34 cellular contexts compared by ENCODE assay signal in the genomic region with DNA sequence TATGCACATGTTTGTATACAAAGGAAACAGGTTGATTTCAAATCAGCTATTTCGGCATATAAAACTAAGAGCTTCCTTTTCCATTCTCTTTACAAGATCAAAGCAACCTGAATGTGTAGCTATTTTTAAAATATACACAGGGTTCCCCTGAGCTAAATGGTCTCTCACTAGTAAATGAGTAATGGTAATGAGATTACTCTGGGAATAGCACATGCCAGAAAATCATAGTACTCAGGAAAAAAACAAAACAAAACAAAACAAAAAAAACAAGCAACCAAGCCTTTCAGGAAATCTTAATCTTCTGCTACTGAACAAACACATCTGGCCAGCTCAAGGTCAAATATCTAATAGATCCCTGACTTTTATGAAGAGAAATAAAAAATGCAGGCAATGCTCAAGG.
"Had no signal": no experiment of that assay in that cellular context is flagged by ENCODE, and none has a peak within 500 bp of the region (broad histone marks: within the 10 kb centered on the region; RNA-seq: fewer than 3 reads in every experiment).

No MANE protein-coding gene starts in this region.

- H3K4me3 Mint-ChIP-seq: activated B cell treated with CpG ODN at 0.5 μM for 24 hours; activated CD4-positive, alpha-beta memory T cell treated with anti-CD3 and anti-CD28 coated beads for 36 hours; activated CD8-positive, alpha-beta memory T cell treated with anti-CD3 and anti-CD28 coated beads, Interleukin-2, amount 10 ng/mL, durations not matched to agents 7 days and 5 days; activated CD8-positive, alpha-beta T cell treated with anti-CD3 and anti-CD28 coated beads, Interleukin-2, amount 10 ng/mL, durations not matched to agents 7 days and 5 days; activated naive CD4-positive, alpha-beta T cell treated with anti-CD3 and anti-CD28 coated beads for 36 hours; activated naive CD4-positive, alpha-beta T cell treated with anti-CD3 and anti-CD28 coated beads, Interleukin-2, amount 50 U/mL, for 24 hours; activated naive CD8-positive, alpha-beta T cell treated with anti-CD3 and anti-CD28 coated beads for 36 hours; activated naive CD8-positive, alpha-beta T cell treated with anti-CD3 and anti-CD28 coated beads, Interleukin-2, amount 50 U/mL, for 24 hours; activated T-helper 1 cell treated with anti-CD3 and anti-CD28 coated beads, Interleukin-12 subunit alpha, Interleukin-12 subunit beta, Interleukin-2, Interleukin-4 antibody, amounts not matched to agents 30 ng/mL and 10 ng/mL and 1 ng/mL, durations not matched to agents 14 hours and 24 hours and 36 hours; brain; T-helper 17 cell; T-helper 2 cell treated with Interferon-gamma antibody and Interleukin-4, amounts not matched to agents 5 μg/mL and 100 μg/mL, for 36 hours had no signal

- H3K27ac Mint-ChIP-seq: activated B cell treated with CpG ODN at 0.5 μM for 24 hours; activated CD4-positive, alpha-beta memory T cell treated with anti-CD3 and anti-CD28 coated beads for 36 hours; activated CD8-positive, alpha-beta memory T cell treated with anti-CD3 and anti-CD28 coated beads, Interleukin-2, amount 10 ng/mL, durations not matched to agents 7 days and 5 days; activated CD8-positive, alpha-beta T cell treated with anti-CD3 and anti-CD28 coated beads, Interleukin-2, amount 10 ng/mL, durations not matched to agents 7 days and 5 days; activated naive CD4-positive, alpha-beta T cell treated with anti-CD3 and anti-CD28 coated beads for 36 hours; activated naive CD4-positive, alpha-beta T cell treated with anti-CD3 and anti-CD28 coated beads, Interleukin-2, amount 50 U/mL, for 24 hours; activated naive CD8-positive, alpha-beta T cell treated with anti-CD3 and anti-CD28 coated beads for 36 hours; activated naive CD8-positive, alpha-beta T cell treated with anti-CD3 and anti-CD28 coated beads, Interleukin-2, amount 50 U/mL, for 24 hours; activated T-helper 1 cell treated with anti-CD3 and anti-CD28 coated beads, Interleukin-12 subunit alpha, Interleukin-12 subunit beta, Interleukin-2, Interleukin-4 antibody, amounts not matched to agents 30 ng/mL and 10 ng/mL and 1 ng/mL, durations not matched to agents 14 hours and 24 hours and 36 hours; activated T-helper 2 cell treated with anti-CD3 and anti-CD28 coated beads, Interferon-gamma antibody, Interleukin-2, Interleukin-4, amounts not matched to agents 10 μg/mL and 5 μg/mL and 100 μg/mL, durations not matched to agents 14 hours and 24 hours and 36 hours; T-helper 17 cell; T-helper 2 cell treated with Interferon-gamma antibody and Interleukin-4, amounts not matched to agents 5 μg/mL and 100 μg/mL, for 36 hours had no signal

- DNase-seq: activated B cell treated with CpG ODN at 0.5 μM for 24 hours; activated CD4-positive, alpha-beta memory T cell treated with anti-CD3 and anti-CD28 coated beads for 36 hours; activated CD4-positive, alpha-beta T cell treated with anti-CD3 and anti-CD28 coated beads for 48 hours; activated CD4-positive, alpha-beta T cell treated with anti-CD3 and anti-CD28 coated beads, Interleukin-2, amount 50 U/mL, for 1 hour; activated CD8-positive, alpha-beta memory T cell treated with anti-CD3 and anti-CD28 coated beads, Interleukin-2, amount 10 ng/mL, durations not matched to agents 7 days and 5 days; activated CD8-positive, alpha-beta memory T cell treated with anti-CD3 and anti-CD28 coated beads, Interleukin-2, amount 50 U/mL, for 4 hours; activated CD8-positive, alpha-beta T cell treated with anti-CD3 and anti-CD28 coated beads, Interleukin-2, amount 10 ng/mL, durations not matched to agents 7 days and 5 days; activated effector memory CD4-positive, alpha-beta T cell treated with anti-CD3 and anti-CD28 coated beads, Interleukin-2, amount 50 U/mL, for 16 hours; activated naive CD4-positive, alpha-beta T cell treated with anti-CD3 and anti-CD28 coated beads for 36 hours; activated naive CD8-positive, alpha-beta T cell treated with anti-CD3 and anti-CD28 coated beads for 36 hours; activated naive CD8-positive, alpha-beta T cell treated with anti-CD3 and anti-CD28 coated beads, Interleukin-2, amount 50 U/mL, for 24 hours; activated T-cell treated with anti-CD3 and anti-CD28 coated beads, Interleukin-2, amount 50 U/mL, for 1 hour; activated T-cell treated with anti-CD3 and anti-CD28 coated beads, Interleukin-2, amount 50 U/mL, for 48 hours; adrenal gland; central memory CD4-positive, alpha-beta T cell; cerebellar nuclear complex; colonic mucosa; effector CD8-positive, alpha-beta T cell; foreskin fibroblast; head of caudate nucleus; T-helper 1 cell; T-helper 17 cell; T1000; WERI-Rb-1 had no signal

- H3K27me3 Mint-ChIP-seq: activated B cell treated with CpG ODN at 0.5 μM for 24 hours had no signal

- H3K4me3 ChIP-seq: adrenal gland, ascending aorta, breast epithelium, cardiac muscle cell, colonic mucosa had no signal

- H3K36me3 ChIP-seq: adrenal gland, ascending aorta, breast epithelium, cardiac muscle cell, colonic mucosa, WERI-Rb-1 had no signal

- H3K27ac ChIP-seq: adrenal gland, ascending aorta, breast epithelium, cardiac muscle cell, colonic mucosa, WERI-Rb-1 had no signal

- ATAC-seq: activated CD4-positive, CD25-positive, alpha-beta regulatory T cell treated with anti-CD3 and anti-CD28 coated beads, Interleukin-2, amount 50 U/mL, for 24 hours; activated CD8-positive, alpha-beta memory T cell treated with anti-CD3 and anti-CD28 coated beads, Interleukin-2, amount 10 ng/mL, durations not matched to agents 7 days and 5 days; activated CD8-positive, alpha-beta T cell treated with anti-CD3 and anti-CD28 coated beads, Interleukin-2, amount 10 ng/mL, durations not matched to agents 7 days and 5 days; activated naive CD8-positive, alpha-beta T cell treated with anti-CD3 and anti-CD28 coated beads, Interleukin-2, amount 50 U/mL, for 24 hours; esophagus mucosa; T-helper 17 cell had no signal

- H3K4me1 Mint-ChIP-seq: activated CD8-positive, alpha-beta memory T cell treated with anti-CD3 and anti-CD28 coated beads, Interleukin-2, amount 10 ng/mL, durations not matched to agents 7 days and 5 days; activated naive CD4-positive, alpha-beta T cell treated with anti-CD3 and anti-CD28 coated beads, Interleukin-2, amount 50 U/mL, for 24 hours; activated naive CD8-positive, alpha-beta T cell treated with anti-CD3 and anti-CD28 coated beads for 36 hours; activated naive CD8-positive, alpha-beta T cell treated with anti-CD3 and anti-CD28 coated beads, Interleukin-2, amount 50 U/mL, for 24 hours; T-helper 17 cell had no signal

- H3K27me3 ChIP-seq: adrenal gland, ascending aorta, breast epithelium, cardiac muscle cell, colonic mucosa had no signal

- H3K36me3 Mint-ChIP-seq: activated CD4-positive, alpha-beta memory T cell treated with anti-CD3 and anti-CD28 coated beads for 36 hours; activated CD8-positive, alpha-beta memory T cell treated with anti-CD3 and anti-CD28 coated beads, Interleukin-2, amount 10 ng/mL, durations not matched to agents 7 days and 5 days; activated naive CD4-positive, alpha-beta T cell treated with anti-CD3 and anti-CD28 coated beads, Interleukin-2, amount 50 U/mL, for 24 hours; activated naive CD8-positive, alpha-beta T cell treated with anti-CD3 and anti-CD28 coated beads for 36 hours; brain had no signal

- H3K9me3 ChIP-seq: adrenal gland, ascending aorta, breast epithelium, colonic mucosa had no signal

- H3K9me3 Mint-ChIP-seq: activated B cell treated with CpG ODN at 0.5 μM for 24 hours; activated CD4-positive, alpha-beta memory T cell treated with anti-CD3 and anti-CD28 coated beads for 36 hours; activated naive CD4-positive, alpha-beta T cell treated with anti-CD3 and anti-CD28 coated beads for 36 hours; activated naive CD4-positive, alpha-beta T cell treated with anti-CD3 and anti-CD28 coated beads, Interleukin-2, amount 50 U/mL, for 24 hours; activated naive CD8-positive, alpha-beta T cell treated with anti-CD3 and anti-CD28 coated beads for 36 hours; activated naive CD8-positive, alpha-beta T cell treated with anti-CD3 and anti-CD28 coated beads, Interleukin-2, amount 50 U/mL, for 24 hours; activated T-helper 1 cell treated with anti-CD3 and anti-CD28 coated beads, Interleukin-12 subunit alpha, Interleukin-12 subunit beta, Interleukin-2, Interleukin-4 antibody, amounts not matched to agents 30 ng/mL and 10 ng/mL and 1 ng/mL, durations not matched to agents 14 hours and 24 hours and 36 hours; activated T-helper 2 cell treated with anti-CD3 and anti-CD28 coated beads, Interferon-gamma antibody, Interleukin-2, Interleukin-4, amounts not matched to agents 10 μg/mL and 5 μg/mL and 100 μg/mL, durations not matched to agents 14 hours and 24 hours and 36 hours; T-helper 2 cell treated with Interferon-gamma antibody and Interleukin-4, amounts not matched to agents 5 μg/mL and 100 μg/mL, for 36 hours had no signal

- H3K4me1 ChIP-seq: ascending aorta, breast epithelium, colonic mucosa had no signal
